ENCODE assay signal across 2 cellular contexts in genomic region chr19:17455711-17456123, GRCh38.
TF ChIP-seq lines count a peak whose summit lies in the region.

No MANE protein-coding gene starts in this region.

TF ChIP-seq in GM23338, 12 proteins besides CTCF, POLR2A, EP300 and RAD21:
- TF ChIP-seq POLR2AphosphoS5 (IDR thresholded peaks at IDR 0.05; ENCODE audit: low read depth), result no peak
- no peak for TF ChIP-seq JUNB (IDR thresholded peaks at IDR 0.05; ENCODE audit: unreplicated experiment)
- no peak for TF ChIP-seq EZH2 (IDR thresholded peaks at IDR 0.05; ENCODE audit: low read depth, unreplicated experiment)
- no peak for TF ChIP-seq STAT1 (IDR thresholded peaks at IDR 0.05; ENCODE audit: unreplicated experiment)
- no peak for TF ChIP-seq ETS1 (IDR thresholded peaks at IDR 0.05)
- TF ChIP-seq ZNF331 (CRISPR knock-in tag; IDR thresholded peaks at IDR 0.05; ENCODE audit: low read depth), result no peak
- TF ChIP-seq REST (IDR thresholded peaks at IDR 0.05; ENCODE audit: unreplicated experiment), result no peak
- TF ChIP-seq CREB1 (CRISPR knock-in tag; IDR thresholded peaks at IDR 0.05; ENCODE audit: low read depth), result no peak
- no peak for TF ChIP-seq NANOG (IDR thresholded peaks at IDR 0.05; ENCODE audit: borderline replicate concordance)
- TF ChIP-seq ZNF114 (CRISPR knock-in tag; IDR thresholded peaks at IDR 0.05), result no peak
- TF ChIP-seq EZH2phosphoT487 (IDR thresholded peaks at IDR 0.05; ENCODE audit: unreplicated experiment), result no peak
- no peak for TF ChIP-seq ZNF462 (CRISPR knock-in tag; IDR thresholded peaks at IDR 0.05)

TF ChIP-seq in HepG2, 621 proteins besides CTCF, POLR2A, EP300 and RAD21:
- TF ChIP-seq MBD4 (IDR thresholded peaks at IDR 0.05; ENCODE audit: borderline replicate concordance, low read length) (no peak), ZNF382 (CRISPR knock-in tag; IDR thresholded peaks at IDR 0.05; ENCODE audit: borderline replicate concordance) (no peak), YEATS2 (CRISPR knock-in tag; IDR thresholded peaks at IDR 0.05; ENCODE audit: borderline replicate concordance) (no peak), ZNF138 (CRISPR knock-in tag; IDR thresholded peaks at IDR 0.05; ENCODE audit: low read depth) (no peak), ZBTB39 (CRISPR knock-in tag; IDR thresholded peaks at IDR 0.05) (no peak), SRF (IDR thresholded peaks at IDR 0.05; ENCODE audit: low read depth, low read length) (no peak), RFXANK (CRISPR knock-in tag; IDR thresholded peaks at IDR 0.05) (no peak), ZNF362 (CRISPR knock-in tag; IDR thresholded peaks at IDR 0.05; ENCODE audit: borderline replicate concordance) (no peak), CREBL2 (CRISPR knock-in tag; IDR thresholded peaks at IDR 0.05; ENCODE audit: borderline replicate concordance) (no peak), ZNF296 (CRISPR knock-in tag; conservative IDR thresholded peaks at IDR 0.05) (no peak), ZSCAN29 (CRISPR knock-in tag; conservative IDR thresholded peaks at IDR 0.05) (no peak), ZNF768 (CRISPR knock-in tag; IDR thresholded peaks at IDR 0.05) (no peak), ZFP1 (CRISPR knock-in tag; IDR thresholded peaks at IDR 0.05) (no peak), HOXA3 (CRISPR knock-in tag; IDR thresholded peaks at IDR 0.05) (no peak)
